Comparison of ENCODE assay signal across 1 cellular context in the genomic region with DNA sequence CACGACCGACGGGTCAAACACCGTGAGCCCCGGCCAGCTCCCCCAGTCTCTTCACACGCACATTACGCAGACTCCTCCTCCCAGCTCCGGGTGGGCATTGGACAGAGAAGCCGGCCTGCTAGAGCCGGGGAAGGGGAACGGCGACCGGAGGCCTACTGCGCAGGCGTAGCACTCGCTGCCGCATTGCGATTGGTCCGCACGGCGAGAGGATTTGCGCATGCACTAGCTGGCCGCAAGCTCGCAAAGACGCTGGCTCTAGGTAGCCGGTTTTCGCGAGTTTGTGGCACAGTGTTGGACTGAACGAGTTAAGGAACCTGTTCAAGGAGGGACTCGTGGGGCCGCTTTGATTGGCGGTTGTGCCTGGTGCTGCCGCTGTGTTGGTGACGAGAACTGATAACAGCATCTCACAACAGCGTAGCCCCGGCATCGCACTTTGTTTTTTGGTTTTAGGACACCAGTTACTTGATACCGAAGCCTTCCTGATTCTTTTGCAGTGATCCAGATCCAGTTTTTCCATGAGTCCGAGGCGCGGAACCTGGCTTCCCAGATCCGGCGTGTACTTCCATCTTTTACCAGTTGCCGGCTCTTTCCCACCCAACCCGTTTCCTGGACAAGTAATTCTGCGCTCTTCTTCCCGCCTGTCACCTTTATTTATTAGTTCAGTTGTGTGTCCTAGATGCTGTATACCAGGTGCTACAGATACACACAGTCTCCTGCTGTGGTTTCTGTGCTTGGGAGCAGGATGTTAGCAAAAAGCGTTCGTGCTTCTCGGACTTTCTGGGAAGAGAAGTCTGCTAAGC.
TF ChIP-seq lines count a peak whose summit lies in the region.

A gene (minus strand): TSS at position 139 of the 800 bp plus-strand sequence. CDS start 185 bp downstream, outside the sequence.

TF ChIP-seq in K562, 482 proteins besides CTCF, POLR2A, EP300 and RAD21 (continued from another document and continues in another):
- TF ChIP-seq JUN (IDR thresholded peaks at IDR 0.05; ENCODE audit: borderline replicate concordance, low read depth, low read length) (peak; percentile 36; the same call in 1 of the 2 replicates), JUN (CRISPR knock-in tag; IDR thresholded peaks at IDR 0.05; ENCODE audit: borderline replicate concordance) (no peak), KAT2B (IDR thresholded peaks at IDR 0.05; ENCODE audit: low read depth, low read length) (no peak), ZNF12 (CRISPR knock-in tag; IDR thresholded peaks at IDR 0.05) (peak; percentile 34; the same call in 1 of the 2 replicates), SNRNP70 (optimal IDR thresholded peaks at IDR 0.05; ENCODE audit: low read depth, low read length) (no peak), CBFA2T3 (IDR thresholded peaks at IDR 0.05) (peak; percentile 36), ZNF316 (IDR thresholded peaks at IDR 0.05) (no peak), ZNF830 (CRISPR knock-in tag; IDR thresholded peaks at IDR 0.05) (no peak), ZNF174 (CRISPR knock-in tag; IDR thresholded peaks at IDR 0.05) (no peak), BMI1 (IDR thresholded peaks at IDR 0.05; ENCODE audit: low read length) (no peak), KLF10 (CRISPR knock-in tag; IDR thresholded peaks at IDR 0.05) (no peak), HCFC1 (IDR thresholded peaks at IDR 0.05; ENCODE audit: low read depth, low read length) (no peak), PTTG1 (tag; IDR thresholded peaks at IDR 0.05; ENCODE audit: low read depth) (no peak), ZNF778 (CRISPR knock-in tag; IDR thresholded peaks at IDR 0.05) (no peak), NR2C2 (CRISPR knock-in tag; IDR thresholded peaks at IDR 0.05) (no peak), NR2C2 (tag; IDR thresholded peaks at IDR 0.05) (no peak), NBN (IDR thresholded peaks at IDR 0.05; ENCODE audit: low read depth) (peak; percentile 92), ERF (CRISPR knock-in tag; IDR thresholded peaks at IDR 0.05) (no peak), HDAC8 (tag; IDR thresholded peaks at IDR 0.05) (no peak), ZNF584 (CRISPR knock-in tag; IDR thresholded peaks at IDR 0.05; ENCODE audit: low read depth) (no peak), ZNF707 (CRISPR knock-in tag; conservative IDR thresholded peaks at IDR 0.05) (no peak), ZFP36 (IDR thresholded peaks at IDR 0.05; ENCODE audit: low read depth, low read length, partially characterized antibody) (no peak)
- TF ChIP-seq, protein P1, sequence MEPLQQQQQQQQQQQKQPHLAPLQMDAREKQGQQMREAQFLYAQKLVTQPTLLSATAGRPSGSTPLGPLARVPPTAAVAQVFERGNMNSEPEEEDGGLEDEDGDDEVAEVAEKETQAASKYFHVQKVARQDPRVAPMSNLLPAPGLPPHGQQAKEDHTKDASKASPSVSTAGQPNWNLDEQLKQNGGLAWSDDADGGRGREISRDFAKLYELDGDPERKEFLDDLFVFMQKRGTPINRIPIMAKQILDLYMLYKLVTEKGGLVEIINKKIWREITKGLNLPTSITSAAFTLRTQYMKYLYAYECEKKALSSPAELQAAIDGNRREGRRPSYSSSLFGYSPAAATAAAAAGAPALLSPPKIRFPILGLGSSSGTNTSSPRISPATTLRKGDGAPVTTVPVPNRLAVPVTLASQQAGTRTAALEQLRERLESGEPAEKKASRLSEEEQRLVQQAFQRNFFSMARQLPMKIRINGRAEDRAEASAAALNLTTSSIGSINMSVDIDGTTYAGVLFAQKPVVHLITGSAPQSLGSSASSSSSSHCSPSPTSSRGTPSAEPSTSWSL (CRISPR knock-in tag; IDR thresholded peaks at IDR 0.05; ENCODE audit: borderline replicate concordance): no peak
- TF ChIP-seq, protein P2, sequence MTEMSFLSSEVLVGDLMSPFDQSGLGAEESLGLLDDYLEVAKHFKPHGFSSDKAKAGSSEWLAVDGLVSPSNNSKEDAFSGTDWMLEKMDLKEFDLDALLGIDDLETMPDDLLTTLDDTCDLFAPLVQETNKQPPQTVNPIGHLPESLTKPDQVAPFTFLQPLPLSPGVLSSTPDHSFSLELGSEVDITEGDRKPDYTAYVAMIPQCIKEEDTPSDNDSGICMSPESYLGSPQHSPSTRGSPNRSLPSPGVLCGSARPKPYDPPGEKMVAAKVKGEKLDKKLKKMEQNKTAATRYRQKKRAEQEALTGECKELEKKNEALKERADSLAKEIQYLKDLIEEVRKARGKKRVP (CRISPR knock-in tag; IDR thresholded peaks at IDR 0.05): no peak
- TF ChIP-seq, protein P3, sequence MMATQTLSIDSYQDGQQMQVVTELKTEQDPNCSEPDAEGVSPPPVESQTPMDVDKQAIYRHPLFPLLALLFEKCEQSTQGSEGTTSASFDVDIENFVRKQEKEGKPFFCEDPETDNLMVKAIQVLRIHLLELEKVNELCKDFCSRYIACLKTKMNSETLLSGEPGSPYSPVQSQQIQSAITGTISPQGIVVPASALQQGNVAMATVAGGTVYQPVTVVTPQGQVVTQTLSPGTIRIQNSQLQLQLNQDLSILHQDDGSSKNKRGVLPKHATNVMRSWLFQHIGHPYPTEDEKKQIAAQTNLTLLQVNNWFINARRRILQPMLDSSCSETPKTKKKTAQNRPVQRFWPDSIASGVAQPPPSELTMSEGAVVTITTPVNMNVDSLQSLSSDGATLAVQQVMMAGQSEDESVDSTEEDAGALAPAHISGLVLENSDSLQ (IDR thresholded peaks at IDR 0.05): peak; percentile 92
- TF ChIP-seq, protein P4, sequence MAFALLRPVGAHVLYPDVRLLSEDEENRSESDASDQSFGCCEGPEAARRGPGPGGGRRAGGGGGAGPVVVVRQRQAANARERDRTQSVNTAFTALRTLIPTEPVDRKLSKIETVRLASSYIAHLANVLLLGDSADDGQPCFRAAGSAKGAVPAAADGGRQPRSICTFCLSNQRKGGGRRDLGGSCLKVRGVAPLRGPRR (CRISPR knock-in tag; IDR thresholded peaks at IDR 0.05): no peak
- TF ChIP-seq, protein P5, sequence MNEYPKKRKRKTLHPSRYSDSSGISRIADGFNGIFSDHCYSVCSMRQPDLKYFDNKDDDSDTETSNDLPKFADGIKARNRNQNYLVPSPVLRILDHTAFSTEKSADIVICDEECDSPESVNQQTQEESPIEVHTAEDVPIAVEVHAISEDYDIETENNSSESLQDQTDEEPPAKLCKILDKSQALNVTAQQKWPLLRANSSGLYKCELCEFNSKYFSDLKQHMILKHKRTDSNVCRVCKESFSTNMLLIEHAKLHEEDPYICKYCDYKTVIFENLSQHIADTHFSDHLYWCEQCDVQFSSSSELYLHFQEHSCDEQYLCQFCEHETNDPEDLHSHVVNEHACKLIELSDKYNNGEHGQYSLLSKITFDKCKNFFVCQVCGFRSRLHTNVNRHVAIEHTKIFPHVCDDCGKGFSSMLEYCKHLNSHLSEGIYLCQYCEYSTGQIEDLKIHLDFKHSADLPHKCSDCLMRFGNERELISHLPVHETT (CRISPR knock-in tag; conservative IDR thresholded peaks at IDR 0.05 in 1 of 2, IDR thresholded peaks at IDR 0.05 in 1 of 2): peak in 1 of 2 experiments; percentile 31; a peak in 1 of 4 replicates
- TF ChIP-seq, protein P6, sequence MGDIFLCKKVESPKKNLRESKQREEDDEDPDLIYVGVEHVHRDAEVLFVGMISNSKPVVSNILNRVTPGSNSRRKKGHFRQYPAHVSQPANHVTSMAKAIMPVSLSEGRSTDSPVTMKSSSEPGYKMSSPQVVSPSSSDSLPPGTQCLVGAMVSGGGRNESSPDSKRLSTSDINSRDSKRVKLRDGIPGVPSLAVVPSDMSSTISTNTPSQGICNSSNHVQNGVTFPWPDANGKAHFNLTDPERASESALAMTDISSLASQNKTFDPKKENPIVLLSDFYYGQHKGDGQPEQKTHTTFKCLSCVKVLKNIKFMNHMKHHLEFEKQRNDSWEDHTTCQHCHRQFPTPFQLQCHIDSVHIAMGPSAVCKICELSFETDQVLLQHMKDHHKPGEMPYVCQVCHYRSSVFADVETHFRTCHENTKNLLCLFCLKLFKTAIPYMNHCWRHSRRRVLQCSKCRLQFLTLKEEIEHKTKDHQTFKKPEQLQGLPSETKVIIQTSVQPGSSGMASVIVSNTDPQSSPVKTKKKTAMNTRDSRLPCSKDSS (IDR thresholded peaks at IDR 0.05; ENCODE audit: low read depth, partially characterized antibody): no peak
- TF ChIP-seq, protein P7, sequence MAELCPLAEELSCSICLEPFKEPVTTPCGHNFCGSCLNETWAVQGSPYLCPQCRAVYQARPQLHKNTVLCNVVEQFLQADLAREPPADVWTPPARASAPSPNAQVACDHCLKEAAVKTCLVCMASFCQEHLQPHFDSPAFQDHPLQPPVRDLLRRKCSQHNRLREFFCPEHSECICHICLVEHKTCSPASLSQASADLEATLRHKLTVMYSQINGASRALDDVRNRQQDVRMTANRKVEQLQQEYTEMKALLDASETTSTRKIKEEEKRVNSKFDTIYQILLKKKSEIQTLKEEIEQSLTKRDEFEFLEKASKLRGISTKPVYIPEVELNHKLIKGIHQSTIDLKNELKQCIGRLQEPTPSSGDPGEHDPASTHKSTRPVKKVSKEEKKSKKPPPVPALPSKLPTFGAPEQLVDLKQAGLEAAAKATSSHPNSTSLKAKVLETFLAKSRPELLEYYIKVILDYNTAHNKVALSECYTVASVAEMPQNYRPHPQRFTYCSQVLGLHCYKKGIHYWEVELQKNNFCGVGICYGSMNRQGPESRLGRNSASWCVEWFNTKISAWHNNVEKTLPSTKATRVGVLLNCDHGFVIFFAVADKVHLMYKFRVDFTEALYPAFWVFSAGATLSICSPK (IDR thresholded peaks at IDR 0.05; ENCODE audit: borderline replicate concordance): no peak
- TF ChIP-seq, protein P8, sequence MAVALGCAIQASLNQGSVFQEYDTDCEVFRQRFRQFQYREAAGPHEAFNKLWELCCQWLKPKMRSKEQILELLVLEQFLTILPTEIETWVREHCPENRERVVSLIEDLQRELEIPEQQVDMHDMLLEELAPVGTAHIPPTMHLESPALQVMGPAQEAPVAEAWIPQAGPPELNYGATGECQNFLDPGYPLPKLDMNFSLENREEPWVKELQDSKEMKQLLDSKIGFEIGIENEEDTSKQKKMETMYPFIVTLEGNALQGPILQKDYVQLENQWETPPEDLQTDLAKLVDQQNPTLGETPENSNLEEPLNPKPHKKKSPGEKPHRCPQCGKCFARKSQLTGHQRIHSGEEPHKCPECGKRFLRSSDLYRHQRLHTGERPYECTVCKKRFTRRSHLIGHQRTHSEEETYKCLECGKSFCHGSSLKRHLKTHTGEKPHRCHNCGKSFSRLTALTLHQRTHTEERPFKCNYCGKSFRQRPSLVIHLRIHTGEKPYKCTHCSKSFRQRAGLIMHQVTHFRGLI (CRISPR knock-in tag; IDR thresholded peaks at IDR 0.05): no peak
- TF ChIP-seq, protein P9, sequence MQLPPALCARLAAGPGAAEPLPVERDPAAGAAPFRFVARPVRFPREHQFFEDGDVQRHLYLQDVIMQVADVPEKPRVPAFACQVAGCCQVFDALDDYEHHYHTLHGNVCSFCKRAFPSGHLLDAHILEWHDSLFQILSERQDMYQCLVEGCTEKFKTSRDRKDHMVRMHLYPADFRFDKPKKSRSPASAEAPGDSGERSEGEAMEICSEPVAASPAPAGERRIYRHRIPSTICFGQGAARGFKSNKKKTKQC (CRISPR knock-in tag; IDR thresholded peaks at IDR 0.05): 0 out of 2 replicates have a peak, but pooled peaks have one; percentile 47
- TF ChIP-seq, protein P10, sequence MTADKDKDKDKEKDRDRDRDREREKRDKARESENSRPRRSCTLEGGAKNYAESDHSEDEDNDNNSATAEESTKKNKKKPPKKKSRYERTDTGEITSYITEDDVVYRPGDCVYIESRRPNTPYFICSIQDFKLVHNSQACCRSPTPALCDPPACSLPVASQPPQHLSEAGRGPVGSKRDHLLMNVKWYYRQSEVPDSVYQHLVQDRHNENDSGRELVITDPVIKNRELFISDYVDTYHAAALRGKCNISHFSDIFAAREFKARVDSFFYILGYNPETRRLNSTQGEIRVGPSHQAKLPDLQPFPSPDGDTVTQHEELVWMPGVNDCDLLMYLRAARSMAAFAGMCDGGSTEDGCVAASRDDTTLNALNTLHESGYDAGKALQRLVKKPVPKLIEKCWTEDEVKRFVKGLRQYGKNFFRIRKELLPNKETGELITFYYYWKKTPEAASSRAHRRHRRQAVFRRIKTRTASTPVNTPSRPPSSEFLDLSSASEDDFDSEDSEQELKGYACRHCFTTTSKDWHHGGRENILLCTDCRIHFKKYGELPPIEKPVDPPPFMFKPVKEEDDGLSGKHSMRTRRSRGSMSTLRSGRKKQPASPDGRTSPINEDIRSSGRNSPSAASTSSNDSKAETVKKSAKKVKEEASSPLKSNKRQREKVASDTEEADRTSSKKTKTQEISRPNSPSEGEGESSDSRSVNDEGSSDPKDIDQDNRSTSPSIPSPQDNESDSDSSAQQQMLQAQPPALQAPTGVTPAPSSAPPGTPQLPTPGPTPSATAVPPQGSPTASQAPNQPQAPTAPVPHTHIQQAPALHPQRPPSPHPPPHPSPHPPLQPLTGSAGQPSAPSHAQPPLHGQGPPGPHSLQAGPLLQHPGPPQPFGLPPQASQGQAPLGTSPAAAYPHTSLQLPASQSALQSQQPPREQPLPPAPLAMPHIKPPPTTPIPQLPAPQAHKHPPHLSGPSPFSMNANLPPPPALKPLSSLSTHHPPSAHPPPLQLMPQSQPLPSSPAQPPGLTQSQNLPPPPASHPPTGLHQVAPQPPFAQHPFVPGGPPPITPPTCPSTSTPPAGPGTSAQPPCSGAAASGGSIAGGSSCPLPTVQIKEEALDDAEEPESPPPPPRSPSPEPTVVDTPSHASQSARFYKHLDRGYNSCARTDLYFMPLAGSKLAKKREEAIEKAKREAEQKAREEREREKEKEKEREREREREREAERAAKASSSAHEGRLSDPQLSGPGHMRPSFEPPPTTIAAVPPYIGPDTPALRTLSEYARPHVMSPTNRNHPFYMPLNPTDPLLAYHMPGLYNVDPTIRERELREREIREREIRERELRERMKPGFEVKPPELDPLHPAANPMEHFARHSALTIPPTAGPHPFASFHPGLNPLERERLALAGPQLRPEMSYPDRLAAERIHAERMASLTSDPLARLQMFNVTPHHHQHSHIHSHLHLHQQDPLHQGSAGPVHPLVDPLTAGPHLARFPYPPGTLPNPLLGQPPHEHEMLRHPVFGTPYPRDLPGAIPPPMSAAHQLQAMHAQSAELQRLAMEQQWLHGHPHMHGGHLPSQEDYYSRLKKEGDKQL (CRISPR knock-in tag; IDR thresholded peaks at IDR 0.05; ENCODE audit: borderline replicate concordance): no peak
